13 cellular contexts compared by ENCODE assay signal in genomic region chr14:97077687-97078086, GRCh38.
DNase-seq lines count a peak whose midpoint lies in the region; ATAC-seq and TF ChIP-seq lines count a peak whose summit lies in the region.
"Had no signal": no experiment of that assay in that cellular context is flagged by ENCODE, and none has a peak within 500 bp of the region (broad histone marks: within the 10 kb centered on the region; RNA-seq: fewer than 3 reads in every experiment).

No MANE protein-coding gene starts in this region.

- POLR2A ChIA-PET in naive thymus-derived CD4-positive, alpha-beta T cell (lab: Charles Lee): no interaction called here

- 67 to 87% (median 85%) methylated on average over 4 of the region's 4 CpGs for WGBS in stomach, 5 donors
- 84% methylated on average over 4 of the region's 4 CpGs for WGBS in right cardiac atrium

- H3K27ac Mint-ChIP-seq in naive thymus-derived CD4-positive, alpha-beta T cell: no peak overlapping the region
- H3K27ac Mint-ChIP-seq: CD8-positive, alpha-beta T cell; T-helper 2 cell treated with Interferon-gamma antibody and Interleukin-4, amounts not matched to agents 5 μg/mL and 100 μg/mL, for 36 hours had no signal

- H3K9me3 ChIP-seq in naive thymus-derived CD4-positive, alpha-beta T cell (ENCODE audit: control insufficient read depth in 2 of 3, low read length in 3 of 3): no peaks in the 10 kb centered on the region
- no peaks in the 10 kb centered on the region for H3K9me3 ChIP-seq in effector memory CD4-positive, alpha-beta T cell (ENCODE audit: control insufficient read depth, low read length)
- H3K9me3 ChIP-seq in stomach (peaks cover 0 to 9% (median 0%) of the 10 kb centered on the region in 4 donors), right cardiac atrium (ENCODE audit: control insufficient read depth, low read length) (no peaks in the 10 kb centered on the region)
- H3K9me3 ChIP-seq: ascending aorta, upper lobe of right lung had no signal

- H3K4me3 Mint-ChIP-seq in naive thymus-derived CD4-positive, alpha-beta T cell: no peak overlapping the region
- H3K4me3 Mint-ChIP-seq: CD8-positive, alpha-beta T cell; T-helper 2 cell treated with Interferon-gamma antibody and Interleukin-4, amounts not matched to agents 5 μg/mL and 100 μg/mL, for 36 hours had no signal

- H3K9me3 Mint-ChIP-seq in naive thymus-derived CD4-positive, alpha-beta T cell: peaks cover 0 to 6% (median 0%) of the 10 kb centered on the region in 11 donors
- H3K9me3 Mint-ChIP-seq: CD8-positive, alpha-beta T cell; naive thymus-derived CD8-positive, alpha-beta T cell; T-helper 2 cell treated with Interferon-gamma antibody and Interleukin-4, amounts not matched to agents 5 μg/mL and 100 μg/mL, for 36 hours had no signal

- peaks cover 2 to 16% (median 12%) of the 10 kb centered on the region in 5 donors for H3K27me3 Mint-ChIP-seq in naive thymus-derived CD4-positive, alpha-beta T cell

- H3K27me3 ChIP-seq in naive thymus-derived CD4-positive, alpha-beta T cell (ENCODE audit: control insufficient read depth in 2 of 2, insufficient read depth in 2 of 2, low read length in 2 of 2): no peaks in the 10 kb centered on the region
- no peaks in the 10 kb centered on the region for H3K27me3 ChIP-seq in effector memory CD4-positive, alpha-beta T cell (replicated peaks; ENCODE audit: control insufficient read depth, insufficient read depth, low read length, poor library complexity, severe bottlenecking)
- peaks cover 0 to 22% (median 0%) of the 10 kb centered on the region in 3 donors for H3K27me3 ChIP-seq in stomach
- no peaks in the 10 kb centered on the region for H3K27me3 ChIP-seq in right cardiac atrium (ENCODE audit: control insufficient read depth, insufficient read depth)
- H3K27me3 ChIP-seq: ascending aorta had no signal

- H3K4me1 Mint-ChIP-seq in naive thymus-derived CD4-positive, alpha-beta T cell: peaks cover 5 to 22% (median 12%) of the 10 kb centered on the region in 7 donors

- no peak for TF ChIP-seq CTCF in stomach (IDR thresholded peaks at IDR 0.05)

- DNase-seq in HK-2 (ENCODE audit: unreplicated experiment) (peak; percentile 6), stomach (no peak), right cardiac atrium (no peak)
- DNase-seq in naive thymus-derived CD4-positive, alpha-beta T cell: no peak
- DNase-seq in effector memory CD4-positive, alpha-beta T cell: no peak
- DNase-seq: NCI-H2227 treated with DMSO at 0.1 percent for 48 hours, upper lobe of right lung had no signal

- no peak for TF ChIP-seq POLR2A in GM18505 (IDR thresholded peaks at IDR 0.05; ENCODE audit: borderline replicate concordance, extremely low read depth, insufficient read depth, insufficient read length)
- TF ChIP-seq POLR2A in stomach (IDR thresholded peaks at IDR 0.05): no peak

- ATAC-seq in GM18505 (IDR thresholded peaks at IDR 0.05; ENCODE audit: unreplicated experiment) (peak; percentile 23), GM21737 (IDR thresholded peaks at IDR 0.05; ENCODE audit: unreplicated experiment) (peak; percentile 29), right cardiac atrium (no peak)
- peak; percentile 22 for ATAC-seq in naive thymus-derived CD4-positive, alpha-beta T cell
- ATAC-seq: CD8-positive, alpha-beta T cell had no signal

- no peaks in the 10 kb centered on the region for H3K36me3 ChIP-seq in naive thymus-derived CD4-positive, alpha-beta T cell (ENCODE audit: control insufficient read depth in 2 of 3, insufficient read depth in 3 of 3, low read length in 3 of 3)
- no peaks in the 10 kb centered on the region for H3K36me3 ChIP-seq in effector memory CD4-positive, alpha-beta T cell (ENCODE audit: control insufficient read depth, insufficient read depth, low read length)
- H3K36me3 ChIP-seq in stomach: no peaks in the 10 kb centered on the region
- H3K36me3 ChIP-seq: ascending aorta, upper lobe of right lung had no signal

- H3K36me3 Mint-ChIP-seq in naive thymus-derived CD4-positive, alpha-beta T cell: no peaks in the 10 kb centered on the region
- H3K36me3 Mint-ChIP-seq: CD8-positive, alpha-beta T cell; naive thymus-derived CD8-positive, alpha-beta T cell had no signal

- TF ChIP-seq EP300 in stomach (IDR thresholded peaks at IDR 0.05): no peak

- no peak overlapping the region for H3K27ac ChIP-seq in naive thymus-derived CD4-positive, alpha-beta T cell (ENCODE audit: low read depth, low read length)
- no peak overlapping the region for H3K27ac ChIP-seq in effector memory CD4-positive, alpha-beta T cell (ENCODE audit: insufficient read depth, low read length, poor library complexity, severe bottlenecking)
- no peak overlapping the region for H3K27ac ChIP-seq in stomach
- H3K27ac ChIP-seq in right cardiac atrium (ENCODE audit: low read length): no peak overlapping the region
- H3K27ac ChIP-seq: ascending aorta, upper lobe of right lung had no signal

- peaks cover 8 to 9% of the 10 kb centered on the region in 2 donors for H3K4me1 ChIP-seq in naive thymus-derived CD4-positive, alpha-beta T cell (ENCODE audit: control insufficient read depth in 2 of 2, insufficient read depth in 2 of 2, low read length in 2 of 2)
- peaks cover 5% of the 10 kb centered on the region for H3K4me1 ChIP-seq in effector memory CD4-positive, alpha-beta T cell (ENCODE audit: control insufficient read depth, insufficient read depth, low read length, poor library complexity, severe bottlenecking)
- H3K4me1 ChIP-seq in stomach (no peaks in the 10 kb centered on the region), right cardiac atrium (ENCODE audit: control insufficient read depth, insufficient read depth, low read length) (no peaks in the 10 kb centered on the region)
- H3K4me1 ChIP-seq: ascending aorta, upper lobe of right lung had no signal

- intact Hi-C loops in naive thymus-derived CD4-positive, alpha-beta T cell (cut with micrococcal nuclease): no loop called here
- intact Hi-C loops in stomach (cut with DNase I; ENCODE audit: low total_unique reads): no loop called here
- intact Hi-C loops in right cardiac atrium (cut with DNase I): no loop called here

- H3K4me3 ChIP-seq in naive thymus-derived CD4-positive, alpha-beta T cell (ENCODE audit: low read length): no peak overlapping the region
- H3K4me3 ChIP-seq in effector memory CD4-positive, alpha-beta T cell (ENCODE audit: insufficient read depth, low read depth, low read length, poor library complexity, severe bottlenecking): no peak overlapping the region
- H3K4me3 ChIP-seq in stomach (no peak overlapping the region), right cardiac atrium (ENCODE audit: low read length) (no peak overlapping the region)
- H3K4me3 ChIP-seq: ascending aorta, upper lobe of right lung had no signal

- CTCF ChIA-PET in naive thymus-derived CD4-positive, alpha-beta T cell (lab: Charles Lee): no interaction called here

Comparison
In these comparisons a context has a peak if more than half of its experiments do, and no peak if none do; other contexts are left out.
1. ATAC-seq: peak in GM18505 (single experiment), GM21737 (single experiment) and naive thymus-derived CD4-positive, alpha-beta T cell (single experiment); none in right cardiac atrium (0 of 2).